27 cellular contexts compared by ENCODE assay signal in genomic region chr7:94451276-94451675, GRCh38. TPM values are rescaled to one million over a fixed set of nuclear protein-coding genes. Genes with fewer than 3 reads are reported as not detected.
A peak's percentile ranks its signal among the peaks of the same experiment; 100 is the strongest.
DNase-seq lines count a peak whose midpoint lies in the region; ATAC-seq lines count a peak whose summit lies in the region.
"Had no signal": no experiment of that assay in that cellular context is flagged by ENCODE, and none has a peak within 500 bp of the region (broad histone marks: within the 10 kb centered on the region; RNA-seq: fewer than 3 reads in every experiment).

No MANE protein-coding gene starts in this region.

- no peak for ATAC-seq in esophagus mucosa
- ATAC-seq: activated naive CD8-positive, alpha-beta T cell treated with anti-CD3 and anti-CD28 coated beads, Interleukin-2, amount 50 U/mL, for 24 hours; activated T-cell treated with anti-CD3 and anti-CD28 coated beads, Interleukin-2, amount 50 U/mL, for 72 hours; GM12878; left colon had no signal

- H3K36me3 ChIP-seq in endocrine pancreas (ENCODE audit: control insufficient read depth, insufficient read depth, low read length): no peaks in the 10 kb centered on the region
- H3K36me3 ChIP-seq: pancreas had no signal

- H3K4me1 ChIP-seq in endocrine pancreas (ENCODE audit: control insufficient read depth, insufficient read depth, low read length): peaks cover 16% of the 10 kb centered on the region
- H3K4me1 ChIP-seq: testis had no signal

- H3K9ac ChIP-seq in endocrine pancreas (ENCODE audit: control insufficient read depth, insufficient read depth, low read length): peak overlapping the region; percentile 36
- H3K9ac ChIP-seq: KMS-11 had no signal

- no peaks in the 10 kb centered on the region for H3K27me3 ChIP-seq in endocrine pancreas (ENCODE audit: control insufficient read depth, insufficient read depth, low read length)
- H3K27me3 ChIP-seq: pancreas, testis had no signal

- H3K4me3 ChIP-seq in endocrine pancreas (ENCODE audit: control insufficient read depth, insufficient read depth, low read length): peak overlapping the region; percentile 39
- H3K4me3 ChIP-seq: coronary artery, GM12878, pancreas, testis had no signal

- no peaks in the 10 kb centered on the region for H3K9me3 ChIP-seq in endocrine pancreas (ENCODE audit: control insufficient read depth, low read length)
- H3K9me3 ChIP-seq: pancreas, testis had no signal

- peak; percentile 20 for DNase-seq in NCI-H510A treated with DMSO at 0.1 percent for 48 hours (lab: John Stamatoyannopoulos, UW)
- DNase-seq in NCI-H510A (lab: John Stamatoyannopoulos, UW): no peak
- DNase-seq in NCI-H2171 (lab: John Stamatoyannopoulos, UW): peak; percentile 6
- peak; percentile 40 for DNase-seq in retina
- DNase-seq in NCI-H1105 (lab: John Stamatoyannopoulos, UW): no peak
- DNase-seq: activated CD4-positive, alpha-beta memory T cell treated with anti-CD3 and anti-CD28 coated beads for 36 hours; activated CD4-positive, CD25-positive, alpha-beta regulatory T cell treated with anti-CD3 and anti-CD28 coated beads, Interleukin-2, amount 50 U/mL, for 72 hours; activated naive CD8-positive, alpha-beta T cell treated with anti-CD3 and anti-CD28 coated beads, Interleukin-2, amount 50 U/mL, for 24 hours; activated T-cell treated with anti-CD3 and anti-CD28 coated beads, Interleukin-2, amount 50 U/mL, for 72 hours; caudate nucleus; CD4-positive, alpha-beta memory T cell; effector CD8-positive, alpha-beta T cell; H9; immature natural killer cell; left colon; MM.1S; NCI-H1436 treated with DMSO at 0.1 percent for 48 hours; OCI-M1; pancreas; stimulated activated CD4-positive, alpha-beta T cell treated with anti-CD3 and anti-CD28 coated beads, Interleukin-1b, Interleukin-23, amount 100 ng/mL, for 48 hours; T-helper 2 cell; testis had no signal

RNA-seq across cellular contexts. Expression of gene COL1A2, which starts 56.6 kb away (rescaled TPM):
- 21.9 TPM for total RNA-seq in esophagus mucosa
- total RNA-seq: activated CD4-positive, alpha-beta memory T cell treated with anti-CD3 and anti-CD28 coated beads for 36 hours; CD4-positive, alpha-beta memory T cell had no signal

RNA-seq across cellular contexts. Expression of gene CASD1, which starts 58.3 kb away (rescaled TPM):
- 6.8 TPM for total RNA-seq in esophagus mucosa

Comparison
In these comparisons a context has a peak if more than half of its experiments do, and no peak if none do; other contexts are left out.
1. DNase-seq: peak in NCI-H510A treated with DMSO at 0.1 percent for 48 hours (single experiment), NCI-H2171 (single experiment) and retina (single experiment); none in NCI-H510A (single experiment) and NCI-H1105 (single experiment).